ENCODE assay signal across 11 cellular contexts in the genomic region with DNA sequence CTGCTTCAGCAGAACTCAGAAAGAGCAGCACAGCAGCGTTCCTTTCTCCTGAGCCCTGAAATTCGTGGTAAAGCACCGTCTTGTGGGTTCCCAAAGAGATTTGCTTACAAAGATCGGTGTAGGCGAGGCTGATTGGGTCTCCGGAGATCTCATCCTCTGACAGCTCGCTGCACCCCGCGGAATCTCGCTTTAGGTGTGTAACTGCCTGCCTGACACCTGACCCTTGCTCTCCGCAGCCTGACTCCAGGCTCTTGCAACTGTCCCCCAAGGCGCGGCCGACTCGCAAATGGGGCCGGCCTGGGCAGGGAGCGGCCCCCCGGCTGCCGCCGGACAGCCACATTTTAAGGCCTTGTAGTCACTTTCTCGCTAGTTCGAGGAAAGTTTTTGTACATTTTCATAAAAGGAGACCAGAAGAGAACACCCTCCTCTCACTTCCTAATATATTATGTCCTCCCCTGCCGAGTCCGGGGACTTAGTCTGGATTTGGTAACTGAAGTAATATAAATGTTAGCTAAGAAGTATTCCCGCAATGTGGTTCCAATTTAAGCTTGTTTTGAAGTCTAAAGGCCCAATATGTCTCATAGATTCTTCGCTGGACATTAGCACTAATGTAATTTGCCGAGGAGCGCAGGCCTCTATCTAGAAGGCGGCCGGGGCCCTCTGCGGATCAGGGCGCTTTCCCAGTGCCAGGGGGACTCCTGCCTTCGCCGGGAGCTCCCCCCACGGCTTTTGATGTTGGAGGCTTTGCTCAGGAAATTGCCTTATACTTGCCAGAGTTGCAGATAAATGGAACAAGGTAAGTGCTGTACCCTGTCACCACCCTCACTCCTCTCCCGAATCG.
DNase-seq lines count a peak whose midpoint lies in the region; ATAC-seq, FAIRE-seq and TF ChIP-seq lines count a peak whose summit lies in the region.
"Had no signal": no experiment of that assay in that cellular context is flagged by ENCODE, and none has a peak within 500 bp of the region (broad histone marks: within the 10 kb centered on the region; RNA-seq: fewer than 3 reads in every experiment).

No MANE protein-coding gene starts in this region.

- DNase-seq in Right ventricle myocardium inferior (ENCODE audit: missing footprints) = peak; percentile 66
- DNase-seq in right atrium auricular region (ENCODE audit: low spot score) = no peak
- peak in 1 of 2 donors; percentile 56 for DNase-seq in cardiac muscle cell (ENCODE audit: low read depth in 1 of 2, low spot score in 1 of 2)
- DNase-seq in neural progenitor cell (ENCODE audit: low spot score) = peak; percentile 65
- no peak for DNase-seq in aorta
- no peak for DNase-seq in GM12891 (ENCODE audit: insufficient read length, low spot score)
- DNase-seq in Kasumi-1 (lab: John Stamatoyannopoulos, UW) = no peak
- DNase-seq: C1 segment of cervical spinal cord, NCI-H226, SHP77 treated with DMSO at 0.1 percent for 48 hours had no signal

- H3K27me3 Mint-ChIP-seq in neural progenitor cell (ENCODE audit: insufficient read depth, low read depth) = peaks cover 2% of the 10 kb centered on the region

- no peaks in the 10 kb centered on the region for H3K9me3 ChIP-seq in right atrium auricular region
- no peaks in the 10 kb centered on the region for H3K9me3 ChIP-seq in cardiac muscle cell (ENCODE audit: low read depth)
- no peaks in the 10 kb centered on the region for H3K9me3 ChIP-seq in neural progenitor cell (ENCODE audit: low read depth)
- H3K9me3 ChIP-seq in aorta (ENCODE audit: control insufficient read depth, low read length) = no peaks in the 10 kb centered on the region

- H3K27me3 ChIP-seq in right atrium auricular region (no peaks in the 10 kb centered on the region), cardiac muscle cell (no peaks in the 10 kb centered on the region), neural progenitor cell (peaks cover 70% of the 10 kb centered on the region), aorta (ENCODE audit: control insufficient read depth in 1 of 2, insufficient read depth in 2 of 2, low read length in 1 of 2) (no peaks in the 10 kb centered on the region)

- TF ChIP-seq POLR2A in GM12891 (IDR thresholded peaks at IDR 0.05; ENCODE audit: low read depth, low read length) = no peak

- peaks cover 65% of the 10 kb centered on the region for H3K4me1 Mint-ChIP-seq in neural progenitor cell

- peaks cover 42% of the 10 kb centered on the region for H3F3A ChIP-seq in neural progenitor cell (ENCODE audit: low read depth)

- peaks cover 0 to 7% of the 10 kb centered on the region in 2 donors for H3K4me1 ChIP-seq in right atrium auricular region
- peaks cover 19% of the 10 kb centered on the region for H3K4me1 ChIP-seq in cardiac muscle cell (ENCODE audit: low read depth)
- H3K4me1 ChIP-seq in neural progenitor cell = peaks cover 49% of the 10 kb centered on the region
- H3K4me1 ChIP-seq in aorta (ENCODE audit: control insufficient read depth in 1 of 2, insufficient read depth in 2 of 2, low read length in 2 of 2) = no peaks in the 10 kb centered on the region

- no peak overlapping the region for H3K9ac ChIP-seq in neural progenitor cell

- H4K20me1 ChIP-seq in neural progenitor cell (ENCODE audit: low read depth) = no peaks in the 10 kb centered on the region

- 68 to 70% methylated on average over 37 of the region's 37 CpGs for WGBS in aorta, 2 donors

- H3K36me3 Mint-ChIP-seq in neural progenitor cell = no peaks in the 10 kb centered on the region

- no peaks in the 10 kb centered on the region for H3K79me2 ChIP-seq in neural progenitor cell (ENCODE audit: low read depth)

- no peak for TF ChIP-seq CTCF in right atrium auricular region (IDR thresholded peaks at IDR 0.05)
- TF ChIP-seq CTCF in cardiac muscle cell (IDR thresholded peaks at IDR 0.05; ENCODE audit: low read depth, low read length) = no peak
- TF ChIP-seq CTCF in neural progenitor cell (IDR thresholded peaks at IDR 0.05) = no peak

- H3K36me3 ChIP-seq in right atrium auricular region (no peaks in the 10 kb centered on the region), cardiac muscle cell (no peaks in the 10 kb centered on the region), neural progenitor cell (no peaks in the 10 kb centered on the region), aorta (ENCODE audit: control insufficient read depth in 1 of 2, insufficient read depth in 2 of 2, low read length in 1 of 2) (no peaks in the 10 kb centered on the region)

- H3K4me3 Mint-ChIP-seq in neural progenitor cell = peak overlapping the region; percentile 88

- H3K27ac ChIP-seq in right atrium auricular region (no peak overlapping the region), cardiac muscle cell (peak overlapping the region; percentile 9), neural progenitor cell (no peak overlapping the region), aorta (ENCODE audit: low read depth in 1 of 2, low read length in 2 of 2) (no peak overlapping the region)

- no peak for FAIRE-seq in GM12891 (lab: Jason Lieb, UNC)

- H3K9me3 Mint-ChIP-seq in neural progenitor cell = no peaks in the 10 kb centered on the region

- H3K4me3 ChIP-seq in right atrium auricular region (peak overlapping the region in 1 of 2 donors; percentile 46), cardiac muscle cell (peak overlapping the region; percentile 8), neural progenitor cell (peak overlapping the region; percentile 38), aorta (ENCODE audit: low read length in 2 of 2) (no peak overlapping the region)

- H3K27ac Mint-ChIP-seq in neural progenitor cell = peak overlapping the region; percentile 98

- ATAC-seq in Right ventricle myocardium inferior = no peak
- ATAC-seq in aorta (ENCODE audit: low FRiP score) = peak; percentile 52
- ATAC-seq in HG03045 (IDR thresholded peaks at IDR 0.05; ENCODE audit: unreplicated experiment) = no peak

- H3K4me2 ChIP-seq in neural progenitor cell = peak overlapping the region; percentile 71

- no peak overlapping the region for H2AFZ ChIP-seq in neural progenitor cell (replicated peaks)

- intact Hi-C loops in Right ventricle myocardium inferior (cut with DNase I) = no loop called here
- intact Hi-C loops in aorta (cut with DNase I) = no loop called here

TF ChIP-seq in GM12891, 5 proteins besides CTCF, POLR2A, EP300 and RAD21:
- TF ChIP-seq SPI1 (IDR thresholded peaks at IDR 0.05; ENCODE audit: low read depth, low read length) = no peak
- TF ChIP-seq PAX5 (IDR thresholded peaks at IDR 0.05; ENCODE audit: insufficient read depth, low read length, severe bottlenecking) = no peak
- TF ChIP-seq POU2F2 (IDR thresholded peaks at IDR 0.05; ENCODE audit: low read depth, low read length) = no peak
- TF ChIP-seq TAF1 (IDR thresholded peaks at IDR 0.05; ENCODE audit: low read depth, low read length) = no peak

Comparison
In these comparisons a context has a peak if more than half of its experiments do, and no peak if none do; other contexts are left out.
1. DNase-seq: peak in Right ventricle myocardium inferior (single experiment) and neural progenitor cell (single experiment); none in right atrium auricular region (single experiment), aorta (0 of 2), GM12891 (single experiment) and Kasumi-1 (0 of 2).
2. H3K4me3 ChIP-seq: peak in cardiac muscle cell (single experiment) and neural progenitor cell (single experiment); none in aorta (0 of 2).